In genomic region chr3:14566812-14567211, GRCh38 we compare ENCODE assay signal across 7 cellular contexts. TPM values are rescaled to one million over a fixed set of nuclear protein-coding genes. Genes with fewer than 3 reads are reported as not detected.
"Had no signal": no experiment of that assay in that cellular context is flagged by ENCODE, and none has a peak within 500 bp of the region (broad histone marks: within the 10 kb centered on the region; RNA-seq: fewer than 3 reads in every experiment).

No MANE protein-coding gene starts in this region.

- H3K4me3 ChIP-seq: GM23248, HAP-1 had no signal

- H3K36me3 ChIP-seq: HAP-1 had no signal

- FAIRE-seq: HTR-8/SVneo had no signal

- H3K27ac ChIP-seq: GM23248 had no signal

- H2AFZ ChIP-seq: GM23248 had no signal

- H3K9me3 ChIP-seq: HAP-1 had no signal

- DNase-seq: GOT3, H7 had no signal

- H3K9ac ChIP-seq: GM23248 had no signal

- H3K4me1 ChIP-seq: HAP-1 had no signal

RNA-seq across cellular contexts. Expression of gene GRIP2, which starts 26.7 kb away (rescaled TPM):
- total RNA-seq: HT-29, IMR-90 had no signal
